ENCODE assay signal across 8 cellular contexts in the genomic region with DNA sequence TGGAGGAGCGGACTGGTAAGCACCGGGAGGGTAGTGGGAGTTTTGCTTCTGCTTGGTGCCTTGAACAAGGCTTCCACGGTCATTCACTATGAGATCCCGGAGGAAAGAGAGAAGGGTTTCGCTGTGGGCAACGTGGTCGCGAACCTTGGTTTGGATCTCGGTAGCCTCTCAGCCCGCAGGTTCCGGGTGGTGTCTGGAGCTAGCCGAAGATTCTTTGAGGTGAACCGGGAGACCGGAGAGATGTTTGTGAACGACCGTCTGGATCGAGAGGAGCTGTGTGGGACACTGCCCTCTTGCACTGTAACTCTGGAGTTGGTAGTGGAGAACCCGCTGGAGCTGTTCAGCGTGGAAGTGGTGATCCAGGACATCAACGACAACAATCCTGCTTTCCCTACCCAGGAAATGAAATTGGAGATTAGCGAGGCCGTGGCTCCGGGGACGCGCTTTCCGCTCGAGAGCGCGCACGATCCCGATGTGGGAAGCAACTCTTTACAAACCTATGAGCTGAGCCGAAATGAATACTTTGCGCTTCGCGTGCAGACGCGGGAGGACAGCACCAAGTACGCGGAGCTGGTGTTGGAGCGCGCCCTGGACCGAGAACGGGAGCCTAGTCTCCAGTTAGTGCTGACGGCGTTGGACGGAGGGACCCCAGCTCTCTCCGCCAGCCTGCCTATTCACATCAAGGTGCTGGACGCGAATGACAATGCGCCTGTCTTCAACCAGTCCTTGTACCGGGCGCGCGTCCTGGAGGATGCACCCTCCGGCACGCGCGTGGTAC. TPM values are rescaled to one million over a fixed set of nuclear protein-coding genes. Genes with fewer than 3 reads are reported as not detected.
DNase-seq lines count a peak whose midpoint lies in the region; ATAC-seq and TF ChIP-seq lines count a peak whose summit lies in the region.

No MANE protein-coding gene starts in this region.

- no peak overlapping the region for H3K27ac Mint-ChIP-seq in activated naive CD8-positive, alpha-beta T cell treated with anti-CD3 and anti-CD28 coated beads for 36 hours
- peak overlapping the region; percentile 95 for H3K27ac Mint-ChIP-seq in progenitor cell of endocrine pancreas

- H3K4me2 ChIP-seq in GM23248 (ENCODE audit: unreplicated experiment): peak overlapping the region; percentile 93

- H3K27me3 Mint-ChIP-seq in activated naive CD8-positive, alpha-beta T cell treated with anti-CD3 and anti-CD28 coated beads for 36 hours: peaks cover 66% of the 10 kb centered on the region
- peaks cover 35% of the 10 kb centered on the region for H3K27me3 Mint-ChIP-seq in progenitor cell of endocrine pancreas

- intact Hi-C loops in heart left ventricle (cut with DNase I): loop anchor here in 9 of 10 donors (2.0 to 10.0 kb wide), 6 partner anchors 36 to 82 kb away; no protein-coding TSS in a partner anchor

- peaks cover 20% of the 10 kb centered on the region for H3K4me1 Mint-ChIP-seq in activated naive CD8-positive, alpha-beta T cell treated with anti-CD3 and anti-CD28 coated beads for 36 hours
- H3K4me1 Mint-ChIP-seq in progenitor cell of endocrine pancreas (ENCODE audit: low read depth): peaks cover 7% of the 10 kb centered on the region

- POLR2A ChIA-PET in HEK293T (lab: Yijun Ruan, JAX): interaction anchor here (0.8 to 0.9 kb wide), 2 partner anchors 18 to 81 kb away, joined by 3 read pairs; no protein-coding TSS in a partner anchor

- H3K4me1 ChIP-seq in GM23248 (ENCODE audit: insufficient read depth): peaks cover 29% of the 10 kb centered on the region
- peaks cover 4 to 56% (median 41%) of the 10 kb centered on the region in 12 donors for H3K4me1 ChIP-seq in heart left ventricle

- no peaks in the 10 kb centered on the region for H3K9me3 Mint-ChIP-seq in activated naive CD8-positive, alpha-beta T cell treated with anti-CD3 and anti-CD28 coated beads for 36 hours
- peaks cover 6% of the 10 kb centered on the region for H3K9me3 Mint-ChIP-seq in progenitor cell of endocrine pancreas (ENCODE audit: low read depth)

- WGBS in GM23248 (ENCODE audit: low coverage in 1 of 2, low lambda C conversion rate in 2 of 2, missing lambda C conversion rate in 2 of 2), 2 experiments: 0% methylated on average over 57 to 58 of the region's 58 CpGs
- 1 to 2% (median 1%) methylated on average over 56 to 58 of the region's 58 CpGs for WGBS in heart left ventricle, 4 donors

- H3K36me3 ChIP-seq in GM23248 (ENCODE audit: low read depth) (no peaks in the 10 kb centered on the region; the same call in 1 of the 2 replicates), MG63 (peaks cover 30% of the 10 kb centered on the region), heart left ventricle (peaks cover 0 to 16% (median 0%) of the 10 kb centered on the region in 9 donors)

- no peaks in the 10 kb centered on the region for H3K9me2 ChIP-seq in GM23248 (ENCODE audit: insufficient read depth)

- no peak for TF ChIP-seq POLR2A in heart left ventricle (IDR thresholded peaks at IDR 0.05)

- DNase-seq in NCI-H1417 (lab: John Stamatoyannopoulos, UW): peak; percentile 15 to 61 (median 59)
- no peak for DNase-seq in NCI-H1417 treated with DMSO at 0.1 percent for 48 hours (lab: John Stamatoyannopoulos, UW)
- DNase-seq in GM23248: peak; percentile 89
- DNase-seq in MG63: peak; percentile 83
- no peak for DNase-seq in activated naive CD8-positive, alpha-beta T cell treated with anti-CD3 and anti-CD28 coated beads for 36 hours
- DNase-seq in heart left ventricle: peak; percentile 45 to 74 (median 67)
- DNase-seq in progenitor cell of endocrine pancreas (ENCODE audit: low spot score, unreplicated experiment): no peak
- no peak for DNase-seq in HEK293T (ENCODE audit: extremely low spot score)

- no peaks in the 10 kb centered on the region for H3K36me3 Mint-ChIP-seq in activated naive CD8-positive, alpha-beta T cell treated with anti-CD3 and anti-CD28 coated beads for 36 hours
- peaks cover 8% of the 10 kb centered on the region for H3K36me3 Mint-ChIP-seq in progenitor cell of endocrine pancreas (ENCODE audit: insufficient read depth)

- H3K9ac ChIP-seq in GM23248: peak overlapping the region; percentile 84

- peaks cover 58% of the 10 kb centered on the region for H3K79me2 ChIP-seq in GM23248 (ENCODE audit: insufficient read depth)

- CTCF ChIA-PET in HEK293T (lab: Yijun Ruan, JAX): interaction anchor here (0.8 to 2.3 kb wide), 5 partner anchors 11 to 59 kb away, joined by 3 to 9 read pairs (median 4); a partner anchor contains a TSS

- H3K4me3 ChIP-seq in GM23248: peak overlapping the region; percentile 88
- peak overlapping the region; percentile 63 for H3K4me3 ChIP-seq in MG63
- H3K4me3 ChIP-seq in heart left ventricle: peak overlapping the region; percentile 22 to 74 (median 64)

- peaks cover 47% of the 10 kb centered on the region for H3F3A ChIP-seq in GM23248 (ENCODE audit: insufficient read depth)

- no peaks in the 10 kb centered on the region for H3K27me3 ChIP-seq in GM23248 (replicated peaks; ENCODE audit: insufficient read depth)
- no peaks in the 10 kb centered on the region for H3K27me3 ChIP-seq in MG63
- H3K27me3 ChIP-seq in heart left ventricle: peaks cover 0 to 42% (median 0%) of the 10 kb centered on the region in 9 donors

- TF ChIP-seq CTCF in heart left ventricle (IDR thresholded peaks at IDR 0.05) (no peak), progenitor cell of endocrine pancreas (IDR thresholded peaks at IDR 0.05; ENCODE audit: unreplicated experiment) (no peak)

- H3K27ac ChIP-seq in GM23248 (peak overlapping the region; percentile 76), heart left ventricle (peak overlapping the region; percentile 74 to 94 (median 86))

- H3K9me3 ChIP-seq in GM23248 (ENCODE audit: low read depth) (no peaks in the 10 kb centered on the region), MG63 (no peaks in the 10 kb centered on the region), heart left ventricle (no peaks in the 10 kb centered on the region)

- H3K4me3 Mint-ChIP-seq in activated naive CD8-positive, alpha-beta T cell treated with anti-CD3 and anti-CD28 coated beads for 36 hours: peak overlapping the region; percentile 87
- peak overlapping the region; percentile 92 for H3K4me3 Mint-ChIP-seq in progenitor cell of endocrine pancreas (ENCODE audit: low read depth)

- ATAC-seq in heart left ventricle: peak; percentile 51 to 70 (median 62)

- H2AFZ ChIP-seq in GM23248: peak overlapping the region; percentile 73

- in situ Hi-C loops in GM23248 (cut with MboI): no loop called here

- peaks cover 9% of the 10 kb centered on the region; the same call in 1 of the 2 replicates for H4K20me1 ChIP-seq in GM23248 (ENCODE audit: insufficient read depth)

TF ChIP-seq in HEK293T, 16 proteins besides CTCF, POLR2A, EP300 and RAD21 (continues in another document):
- TF ChIP-seq FOXA1 (IDR thresholded peaks at IDR 0.05) (no peak), FOXM1 (IDR thresholded peaks at IDR 0.05; ENCODE audit: borderline replicate concordance) (no peak), FOXK2 (IDR thresholded peaks at IDR 0.05) (no peak), SUZ12 (IDR thresholded peaks at IDR 0.05) (no peak), CTBP1 (IDR thresholded peaks at IDR 0.05; ENCODE audit: borderline replicate concordance) (no peak), HDGF (IDR thresholded peaks at IDR 0.05; ENCODE audit: borderline replicate concordance) (no peak), ARNT (IDR thresholded peaks at IDR 0.05) (no peak)

RNA-seq across cellular contexts. Expression of a gene that starts 0.6 kb away (rescaled TPM):
- total RNA-seq in GM23248 (2014; rRNA removed; shearing (Covaris generic)): 44.6 and 53.1 TPM in 2 replicates
- polyA plus RNA-seq in GM23248 (2016; fragmentation: Nextera tagmentation; extraction: Ambion mirVana): 74.4 and 77.4 TPM in 2 replicates
- total RNA-seq in MG63 (2014; rRNA removed; shearing (Covaris generic); ENCODE audit: low replicate concordance): 42.3 and 49.8 TPM in 2 replicates
- total RNA-seq in activated naive CD8-positive, alpha-beta T cell treated with anti-CD3 and anti-CD28 coated beads for 36 hours: under 1 TPM in 1 of 2 experiments, not detected in 1; 0.33 TPM
- 10 to 100 TPM; 12.3 to 32.5 (median 18.4) TPM for total RNA-seq in heart left ventricle
- 10 to 100 TPM; 23.3 to 34.8 TPM for polyA plus RNA-seq in heart left ventricle
- total RNA-seq in progenitor cell of endocrine pancreas: 25.8 and 29.7 TPM in 2 replicates

RNA-seq across cellular contexts. Expression of a gene that starts 8.5 kb away (rescaled TPM):
- 0.38 and 0.54 TPM in 2 replicates for total RNA-seq in GM23248 (2014; rRNA removed; shearing (Covaris generic))
- 0.11 and 0.16 TPM in 2 replicates for polyA plus RNA-seq in GM23248 (2016; fragmentation: Nextera tagmentation; extraction: Ambion mirVana)
- total RNA-seq in MG63 (2014; rRNA removed; shearing (Covaris generic); ENCODE audit: low replicate concordance): not detected in 2 replicates
- not detected for total RNA-seq in activated naive CD8-positive, alpha-beta T cell treated with anti-CD3 and anti-CD28 coated beads for 36 hours
- total RNA-seq in heart left ventricle: 10 to 100 TPM in 1 of 9 donors, 1 to 10 TPM in 8; 1.7 to 10.4 (median 2.9) TPM
- polyA plus RNA-seq in heart left ventricle: 1 to 10 TPM in 1 of 2 donors, under 1 TPM in 1; 0.39 to 4.2 TPM
- 3.0 and 3.8 TPM in 2 replicates for total RNA-seq in progenitor cell of endocrine pancreas

RNA-seq across cellular contexts. Expression of a gene that starts 12.6 kb away (rescaled TPM):
- 2.2 and 3.2 TPM in 2 replicates for total RNA-seq in GM23248 (2014; rRNA removed; shearing (Covaris generic))
- polyA plus RNA-seq in GM23248 (2016; fragmentation: Nextera tagmentation; extraction: Ambion mirVana): 1.8 and 2.5 TPM in 2 replicates
- total RNA-seq in MG63 (2014; rRNA removed; shearing (Covaris generic); ENCODE audit: low replicate concordance): 0.46 TPM in 1 of 2 replicates, not detected in the other
- total RNA-seq in activated naive CD8-positive, alpha-beta T cell treated with anti-CD3 and anti-CD28 coated beads for 36 hours: not detected
- 1 to 10 TPM; 1.5 to 5.4 (median 3.0) TPM for total RNA-seq in heart left ventricle
- polyA plus RNA-seq in heart left ventricle: 1 to 10 TPM in 1 of 2 donors, under 1 TPM in 1; 0.72 to 5.4 TPM
- total RNA-seq in progenitor cell of endocrine pancreas: 1.2 and 1.3 TPM in 2 replicates

RNA-seq across cellular contexts. Expression of a gene that starts 46.0 kb away (rescaled TPM):
- total RNA-seq in GM23248 (2014; rRNA removed; shearing (Covaris generic)): 8.6 and 10.9 TPM in 2 replicates
- polyA plus RNA-seq in GM23248 (2016; fragmentation: Nextera tagmentation; extraction: Ambion mirVana) (6.7 and 8.5 TPM in 2 replicates), heart left ventricle (1 to 10 TPM; 3.2 to 5.0 TPM)
- not detected in 2 replicates for total RNA-seq in MG63 (2014; rRNA removed; shearing (Covaris generic); ENCODE audit: low replicate concordance)
- total RNA-seq in activated naive CD8-positive, alpha-beta T cell treated with anti-CD3 and anti-CD28 coated beads for 36 hours: under 1 TPM in 1 of 2 experiments, not detected in 1; 0.08 TPM
- total RNA-seq in heart left ventricle (10 to 100 TPM in 1 of 9 donors, 1 to 10 TPM in 8; 3.2 to 15.5 (median 7.3) TPM), progenitor cell of endocrine pancreas (2.9 and 3.2 TPM in 2 replicates)

RNA-seq across cellular contexts. Expression of a gene that starts 55.5 kb away (rescaled TPM):
- total RNA-seq in GM23248 (2014; rRNA removed; shearing (Covaris generic)): 21.7 and 25.3 TPM in 2 replicates
- 15.3 and 18.1 TPM in 2 replicates for polyA plus RNA-seq in GM23248 (2016; fragmentation: Nextera tagmentation; extraction: Ambion mirVana)
- not detected in 2 replicates for total RNA-seq in MG63 (2014; rRNA removed; shearing (Covaris generic); ENCODE audit: low replicate concordance)
- under 1 TPM in 1 of 2 experiments, not detected in 1; 0.06 TPM for total RNA-seq in activated naive CD8-positive, alpha-beta T cell treated with anti-CD3 and anti-CD28 coated beads for 36 hours
- total RNA-seq in heart left ventricle: 1 to 10 TPM; 2.8 to 9.0 (median 5.3) TPM
- polyA plus RNA-seq in heart left ventricle: 1 to 10 TPM; 1.8 to 5.0 TPM
- total RNA-seq in progenitor cell of endocrine pancreas: 3.1 and 3.3 TPM in 2 replicates

Comparison
In these comparisons a context has a peak if more than half of its experiments do, and no peak if none do; other contexts are left out.
1. DNase-seq: peak in NCI-H1417 (3 of 3), GM23248 (single experiment), MG63 (single experiment) and heart left ventricle (5 of 5); none in NCI-H1417 treated with DMSO at 0.1 percent for 48 hours (single experiment), activated naive CD8-positive, alpha-beta T cell treated with anti-CD3 and anti-CD28 coated beads for 36 hours (single experiment), progenitor cell of endocrine pancreas (single experiment) and HEK293T (single experiment).
2. RNA of a gene that starts 0.6 kb away (total RNA-seq): 44.6 to 53.1 TPM in GM23248, 42.3 to 49.8 TPM in MG63, 25.8 to 29.7 TPM in progenitor cell of endocrine pancreas and 12.3 to 32.5 TPM in heart left ventricle; 0.33 TPM in activated naive CD8-positive, alpha-beta T cell treated with anti-CD3 and anti-CD28 coated beads for 36 hours; every median in the first group is over 4 times any median in the second.
3. Peak in every context shown above with its lines, with median percentiles within 50 percentile points of each other: H3K4me3 ChIP-seq.